ENCODE assay signal across 17 cellular contexts in the genomic region with DNA sequence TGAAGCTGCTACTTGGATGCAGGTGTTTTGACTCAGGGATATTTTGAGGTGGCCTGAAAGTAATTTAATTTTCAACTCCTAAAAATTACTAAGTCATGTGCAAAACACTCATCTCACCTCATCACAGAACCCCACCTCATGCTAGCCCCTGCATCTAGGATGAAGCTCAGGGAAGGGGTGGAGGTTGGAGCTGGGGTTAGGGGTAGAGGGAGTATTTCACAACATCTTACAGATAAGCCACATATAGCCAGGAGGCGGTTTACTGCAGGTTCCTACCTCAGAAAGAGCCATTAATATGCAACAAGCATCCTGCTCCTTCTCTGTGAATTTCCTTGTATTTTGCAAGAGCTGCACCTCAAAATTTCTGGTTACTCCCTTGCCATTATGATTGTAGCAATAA.
"Had no signal": no experiment of that assay in that cellular context is flagged by ENCODE, and none has a peak within 500 bp of the region (broad histone marks: within the 10 kb centered on the region; RNA-seq: fewer than 3 reads in every experiment).

No MANE protein-coding gene starts in this region.

- H3K36me3 ChIP-seq: brain microvascular endothelial cell, gastrocnemius medialis, left ventricle myocardium inferior, prostate gland, stomach, upper lobe of right lung had no signal

- H3K4me1 ChIP-seq: gastrocnemius medialis, left ventricle myocardium inferior, prostate gland, testis, upper lobe of right lung had no signal

- H3K9me3 ChIP-seq: gastrocnemius medialis, prostate gland, testis had no signal

- ATAC-seq: gastrocnemius medialis had no signal

- DNase-seq: activated CD4-positive, alpha-beta memory T cell treated with anti-CD3 and anti-CD28 coated beads, Interleukin-2, amount 10 ng/mL, durations not matched to agents 7 days and 5 days; activated CD4-positive, CD25-positive, alpha-beta regulatory T cell; activated CD8-positive, alpha-beta memory T cell treated with anti-CD3 and anti-CD28 coated beads, Interleukin-2, amount 10 ng/mL, durations not matched to agents 7 days and 5 days; central memory CD4-positive, alpha-beta T cell; gastrocnemius medialis; head of caudate nucleus; kidney glomerular epithelial cell; left ventricle myocardium inferior; naive B cell; stimulated activated CD4-positive, alpha-beta T cell treated with anti-CD3 and anti-CD28 coated beads, Interleukin-4, amount 100 ng/mL, for 24 hours; stomach; testis; upper lobe of right lung had no signal

- H3K27ac ChIP-seq: brain microvascular endothelial cell, coronary artery, gastrocnemius medialis, left ventricle myocardium inferior, prostate gland, stomach, testis, upper lobe of right lung had no signal

- H3K27me3 ChIP-seq: brain microvascular endothelial cell, gastrocnemius medialis, stomach, testis, upper lobe of right lung had no signal

- H3K4me3 ChIP-seq: coronary artery, gastrocnemius medialis, left ventricle myocardium inferior, prostate gland, skin epidermis, stomach, testis, upper lobe of right lung had no signal
